8 cellular contexts compared by ENCODE assay signal in the genomic region with DNA sequence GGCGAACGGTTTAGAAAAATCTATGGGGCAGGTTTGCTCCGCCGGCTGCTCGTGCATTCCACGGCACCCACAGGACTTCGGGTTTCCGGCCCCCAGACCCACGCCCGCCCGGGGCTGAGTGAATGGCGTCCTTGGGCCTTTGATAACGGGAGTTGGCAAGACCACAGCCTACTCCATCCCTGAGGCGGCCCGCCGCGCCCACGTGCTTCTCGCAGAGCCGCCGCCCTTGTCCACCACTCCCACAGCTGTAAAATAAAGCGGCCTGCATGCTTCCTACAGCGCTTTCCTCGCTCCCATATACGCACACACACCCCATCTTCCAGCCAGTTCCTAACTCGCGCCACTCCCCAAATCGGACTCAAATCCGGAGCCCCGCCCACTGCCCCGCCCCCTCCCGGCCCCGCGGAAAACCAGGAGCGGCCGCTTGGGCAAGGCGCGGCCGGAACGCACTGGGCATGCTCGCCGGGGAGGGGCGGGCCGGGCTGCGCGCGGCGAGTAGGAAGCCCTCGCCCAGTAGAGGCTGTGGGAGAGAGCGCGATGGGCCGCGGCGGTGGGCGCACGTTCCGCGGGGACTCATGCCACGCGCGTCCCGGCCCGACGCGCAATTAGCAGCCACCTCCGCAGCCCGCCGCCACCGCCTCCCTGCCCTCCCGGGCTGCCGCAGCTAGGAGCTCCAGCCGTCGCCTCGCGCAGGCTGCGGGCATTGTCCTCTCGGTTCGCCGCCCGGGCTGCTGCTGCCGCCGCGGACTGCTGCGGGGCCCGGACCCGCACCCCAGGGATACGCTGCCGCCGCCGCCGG. TPM values are rescaled to one million over a fixed set of nuclear protein-coding genes. Genes with fewer than 3 reads are reported as not detected.
DNase-seq lines count a peak whose midpoint lies in the region; ATAC-seq, FAIRE-seq and TF ChIP-seq lines count a peak whose summit lies in the region.

A gene (plus strand): TSS at position 513 of the 799 bp plus-strand sequence. CDS start 468 bp downstream, outside the sequence.

- H3K27ac ChIP-seq in angular gyrus (ENCODE audit: low read depth, low read length) (peak within 1 kb of the TSS; percentile 70), right atrium auricular region (peak within 1 kb of the TSS; percentile 82 to 88)

- DNase-seq in NCI-H1105 treated with DMSO at 0.1 percent for 48 hours (lab: John Stamatoyannopoulos, UW) (peak; percentile 94), T-helper 2 cell (peak; percentile 85 to 97 (median 96)), right atrium auricular region (ENCODE audit: low spot score) (peak; percentile 96), pulmonary artery endothelial cell (ENCODE audit: low read depth, low spot score) (peak; percentile 87), urothelium cell line (ENCODE audit: low spot score) (peak; percentile 90)

- peak; percentile 55 for ATAC-seq in HG02642 (IDR thresholded peaks at IDR 0.05; ENCODE audit: poor library complexity, unreplicated experiment)

- no peak for TF ChIP-seq CTCF in GM12875 (IDR thresholded peaks at IDR 0.05; ENCODE audit: borderline replicate concordance, insufficient read depth, low read depth, low read length)
- TF ChIP-seq CTCF in right atrium auricular region (IDR thresholded peaks at IDR 0.05), result no peak

- no peaks in the 10 kb centered on the region for H3K9me3 ChIP-seq in right atrium auricular region

- H3K4me1 ChIP-seq in right atrium auricular region, result peaks cover 0 to 23% of the 10 kb centered on the region in 2 donors

- FAIRE-seq in urothelium cell line (lab: Jason Lieb, UNC), result no peak

- no peaks in the 10 kb centered on the region for H3K27me3 ChIP-seq in right atrium auricular region

- no peaks in the 10 kb centered on the region for H3K36me3 ChIP-seq in right atrium auricular region

- H3K4me3 ChIP-seq in GM12875 (ENCODE audit: low read depth, low read length), result peak within 1 kb of the TSS; percentile 95
- peak within 1 kb of the TSS; percentile 64 to 65 for H3K4me3 ChIP-seq in right atrium auricular region

RNA-seq across cellular contexts. Expression of the gene that starts here (rescaled TPM):
- 1 to 10 TPM; 3.3 to 4.9 TPM for total RNA-seq in right atrium auricular region
- total RNA-seq in pulmonary artery endothelial cell, result 44.1 and 54.0 TPM in 2 replicates

Comparison
In these comparisons a context has a peak if more than half of its experiments do, and no peak if none do; other contexts are left out.
1. Peak in every context shown above with its lines: DNase-seq, ATAC-seq, H3K4me3 ChIP-seq and H3K27ac ChIP-seq.